Comparison of ENCODE assay signal across 6 cellular contexts in the genomic region with DNA sequence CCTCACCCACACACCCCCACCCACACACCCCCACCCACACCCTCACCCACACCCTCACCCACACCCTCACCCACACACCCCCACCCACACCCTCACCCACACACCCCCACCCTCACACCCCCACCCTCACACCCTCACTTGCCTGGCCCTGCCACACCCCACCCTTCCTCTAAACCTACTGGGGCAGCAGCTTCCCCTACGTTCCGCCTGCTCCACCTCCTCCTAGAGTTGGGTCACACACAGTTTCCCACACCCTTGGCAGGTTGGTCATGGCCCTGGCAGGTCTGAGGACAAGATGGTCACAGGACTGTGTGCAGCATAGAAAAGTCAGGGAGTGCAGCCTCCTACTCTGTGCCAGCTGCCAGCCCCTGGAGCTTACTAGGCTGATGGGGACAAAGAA. TPM values are rescaled to one million over a fixed set of nuclear protein-coding genes. Genes with fewer than 3 reads are reported as not detected.
"Had no signal": no experiment of that assay in that cellular context is flagged by ENCODE, and none has a peak within 500 bp of the region (broad histone marks: within the 10 kb centered on the region; RNA-seq: fewer than 3 reads in every experiment).

No MANE protein-coding gene starts in this region.

RNA-seq across cellular contexts. Expression of a gene that starts 30.3 kb away (rescaled TPM):
- total RNA-seq: IMR-90, K562, M059J, PC-3, SJSA1 had no signal
- polyA plus RNA-seq: IMR-90, SK-N-SH had no signal
